Comparison of ENCODE assay signal across 30 cellular contexts in the genomic region with DNA sequence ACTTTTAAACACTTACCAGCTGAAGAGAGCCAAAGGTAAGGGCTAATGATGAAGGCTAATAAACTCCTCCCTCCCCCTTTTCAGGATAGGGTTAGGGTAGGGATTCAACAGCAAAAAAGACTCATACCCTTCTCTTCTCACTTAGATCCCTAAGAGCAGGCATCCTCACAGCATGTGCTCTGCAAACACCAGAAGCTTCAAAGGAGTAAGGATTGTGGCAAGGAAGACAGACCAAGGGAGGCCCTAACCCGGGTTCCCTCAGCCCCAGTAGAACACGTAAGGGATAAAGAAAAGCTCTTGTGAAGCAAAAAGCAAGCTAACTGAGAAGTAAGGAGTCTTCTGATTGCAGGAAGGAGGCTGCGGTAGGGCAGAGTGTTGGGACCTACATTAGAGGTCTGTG.
"Had no signal": no experiment of that assay in that cellular context is flagged by ENCODE, and none has a peak within 500 bp of the region (broad histone marks: within the 10 kb centered on the region; RNA-seq: fewer than 3 reads in every experiment).

No MANE protein-coding gene starts in this region.

- H3K27ac Mint-ChIP-seq: activated naive CD8-positive, alpha-beta T cell; memory B cell; nephron; progenitor cell of endocrine pancreas; stimulated activated memory B cell treated with anti-CD40 and anti-IgM and Interleukin-4, amounts not matched to agents 10 μg/mL and 1 μg/mL and 100 μg/mL, for 72 hours had no signal

- H3K4me1 Mint-ChIP-seq: nephron had no signal

- H2AFZ ChIP-seq: hepatocyte had no signal

- DNase-seq: activated CD4-positive, alpha-beta T cell treated with anti-CD3 and anti-CD28 coated beads for 48 hours; activated CD4-positive, alpha-beta T cell treated with anti-CD3 and anti-CD28 coated beads, Interleukin-2, amount 50 U/mL, for 48 hours; activated CD8-positive, alpha-beta memory T cell treated with anti-CD3 and anti-CD28 coated beads for 24 hours; activated effector memory CD4-positive, alpha-beta T cell treated with Interleukin-2 at 50 U/mL for 16 hours; activated naive CD4-positive, alpha-beta T cell treated with Interleukin-2 at 50 U/mL for 16 hours; adrenal gland; aorta; body of pancreas; dorsolateral prefrontal cortex; effector memory CD4-positive, alpha-beta T cell; mucosa of descending colon; retina; sigmoid colon; small intestine; stimulated activated CD4-positive, alpha-beta T cell treated with anti-CD3 and anti-CD28 coated beads, Interleukin-4, amount 100 ng/mL, for 4 hours; stimulated activated CD8-positive, alpha-beta memory T cell treated with anti-CD3 and anti-CD28 coated beads, Interleukin-4, amount 100 ng/mL, for 48 hours; stomach; tibial artery; upper lobe of right lung had no signal

- H3K27ac ChIP-seq: adrenal gland, body of pancreas, coronary artery, gastroesophageal sphincter, hepatocyte, neutrophil, sigmoid colon, stomach, tibial artery, upper lobe of right lung, VCaP had no signal

- H3K4me1 ChIP-seq: body of pancreas, sigmoid colon, tibial artery, upper lobe of right lung had no signal

- ATAC-seq: activated CD4-positive, CD25-positive, alpha-beta regulatory T cell treated with anti-CD3 and anti-CD28 coated beads, Interleukin-2, amount 50 U/mL, for 24 hours; body of pancreas; gastroesophageal sphincter; mucosa of descending colon; stimulated activated memory B cell treated with anti-CD40 and anti-IgM and Interleukin-4, amounts not matched to agents 10 μg/mL and 1 μg/mL and 100 μg/mL, for 72 hours; upper lobe of right lung had no signal

- H3K27me3 ChIP-seq: adrenal gland, body of pancreas, dorsolateral prefrontal cortex, gastroesophageal sphincter, hepatocyte, neutrophil, sigmoid colon, stomach, tibial artery, upper lobe of right lung had no signal

- H3K9me3 Mint-ChIP-seq: memory B cell; nephron; stimulated activated memory B cell treated with anti-CD40 and anti-IgM and Interleukin-4, amounts not matched to agents 10 μg/mL and 1 μg/mL and 100 μg/mL, for 72 hours had no signal

- H3K4me3 Mint-ChIP-seq: activated naive CD8-positive, alpha-beta T cell; memory B cell; nephron; stimulated activated memory B cell treated with anti-CD40 and anti-IgM and Interleukin-4, amounts not matched to agents 10 μg/mL and 1 μg/mL and 100 μg/mL, for 72 hours had no signal

- H3K9me3 ChIP-seq: adrenal gland, body of pancreas, gastroesophageal sphincter, mucosa of descending colon, neutrophil, sigmoid colon, stomach, tibial artery, upper lobe of right lung had no signal

- H3K4me3 ChIP-seq: adrenal gland, body of pancreas, coronary artery, dorsolateral prefrontal cortex, gastroesophageal sphincter, hepatocyte, mucosa of descending colon, sigmoid colon, stomach, tibial artery, upper lobe of right lung had no signal

- H3K4me2 ChIP-seq: hepatocyte had no signal

- H3K36me3 ChIP-seq: adrenal gland, upper lobe of right lung had no signal

- H3K27me3 Mint-ChIP-seq: activated naive CD8-positive, alpha-beta T cell; memory B cell; progenitor cell of endocrine pancreas; stimulated activated memory B cell treated with anti-CD40 and anti-IgM and Interleukin-4, amounts not matched to agents 10 μg/mL and 1 μg/mL and 100 μg/mL, for 72 hours had no signal
